8 cellular contexts compared by ENCODE assay signal in the genomic region with DNA sequence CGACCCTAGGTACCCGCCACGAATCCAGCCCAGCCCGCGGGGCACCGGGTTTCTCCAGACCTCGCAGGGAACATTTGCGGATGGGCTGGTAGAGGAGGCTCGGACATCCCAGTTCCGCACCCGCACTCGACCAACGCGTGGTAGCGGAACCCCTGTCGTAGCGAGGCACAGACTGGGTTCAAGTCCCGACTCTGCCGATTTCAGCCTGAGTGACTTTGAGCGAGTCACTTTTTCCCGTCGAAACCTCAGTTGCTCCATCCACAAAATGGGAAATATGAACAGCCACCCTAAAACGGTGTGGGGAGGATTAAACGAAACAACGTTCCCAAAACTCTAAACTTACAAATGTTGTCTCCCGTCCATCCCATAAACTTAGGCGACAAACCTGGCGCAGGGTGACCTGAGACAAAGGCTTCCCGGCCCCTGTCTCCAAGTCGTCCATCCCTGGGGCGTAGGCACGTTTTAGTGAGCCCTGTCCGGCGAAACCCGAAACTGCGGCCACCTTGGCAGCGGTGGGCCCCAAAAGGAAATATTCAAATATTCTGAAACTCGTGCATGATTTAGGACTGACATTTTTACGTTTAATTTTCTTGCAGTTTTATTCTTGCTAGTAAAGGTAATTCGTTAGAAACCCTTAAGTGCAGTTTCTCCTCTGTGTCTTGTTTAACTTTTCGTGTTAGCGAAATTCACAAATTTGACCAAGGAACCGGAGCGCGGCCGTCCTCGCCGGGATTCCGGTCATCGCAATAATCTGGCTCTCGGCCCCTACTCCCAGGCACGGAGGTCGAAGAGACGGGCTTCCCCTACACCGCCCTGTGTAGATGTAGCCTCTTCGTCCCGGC. TPM values are rescaled to one million over a fixed set of nuclear protein-coding genes. Genes with fewer than 3 reads are reported as not detected.
A peak's percentile ranks its signal among the peaks of the same experiment; 100 is the strongest.
DNase-seq lines count a peak whose midpoint lies in the region; ATAC-seq and TF ChIP-seq lines count a peak whose summit lies in the region.

No MANE protein-coding gene starts in this region.

- H3K9me3 Mint-ChIP-seq in dendritic cell treated with granulocyte-macrophage colony-stimulating factor and Interleukin-4, amounts not matched to agents 40 ng/mL and 50 ng/mL, for 4 days, result no peaks in the 10 kb centered on the region

- DNase-seq in DMS53 (lab: John Stamatoyannopoulos, UW) (peak; percentile 63), DMS53 treated with DMSO at 0.1 percent for 48 hours (lab: John Stamatoyannopoulos, UW; ENCODE audit: unreplicated experiment) (no peak), RWPE1 (ENCODE audit: low spot score) (no peak), upper lobe of left lung (peak; percentile 60 to 84), cortex of kidney (lab: John Stamatoyannopoulos, UW) (no peak), NCI-H446 treated with DMSO at 0.1 percent for 48 hours (lab: John Stamatoyannopoulos, UW) (no peak)

- POLR2A ChIA-PET in RWPE1 (lab: Yijun Ruan, JAX; ENCODE audit: low non-redundant PET), result interaction anchor here (0.6 to 0.8 kb wide), 2 partner anchors 19 to 27 kb away, joined by 3 to 4 read pairs; no protein-coding TSS in a partner anchor

- ATAC-seq in upper lobe of left lung (ENCODE audit: low FRiP score in 2 of 2), result no peak

- H3K27me3 ChIP-seq in mucosa of rectum (ENCODE audit: control insufficient read depth in 2 of 2, insufficient read depth in 2 of 2, low read length in 2 of 2) (no peaks in the 10 kb centered on the region), upper lobe of left lung (peaks cover 0 to 3% (median 0%) of the 10 kb centered on the region in 4 donors)

- H3K4me1 ChIP-seq in mucosa of rectum (ENCODE audit: control insufficient read depth in 2 of 2, insufficient read depth in 2 of 2, low read length in 2 of 2), result peaks cover 25 to 40% of the 10 kb centered on the region in 2 donors
- H3K4me1 ChIP-seq in upper lobe of left lung, result peaks cover 42 to 73% (median 57%) of the 10 kb centered on the region in 4 donors

- peaks cover 63% of the 10 kb centered on the region for H3K36me3 Mint-ChIP-seq in dendritic cell treated with granulocyte-macrophage colony-stimulating factor and Interleukin-4, amounts not matched to agents 40 ng/mL and 50 ng/mL, for 4 days (ENCODE audit: low read depth)

- peak overlapping the region; percentile 91 to 93 for H3K9ac ChIP-seq in mucosa of rectum (ENCODE audit: low read depth in 1 of 2, low read length in 2 of 2)

- peaks cover 51% of the 10 kb centered on the region for H3K4me1 Mint-ChIP-seq in dendritic cell treated with granulocyte-macrophage colony-stimulating factor and Interleukin-4, amounts not matched to agents 40 ng/mL and 50 ng/mL, for 4 days (ENCODE audit: low read depth)

- peak overlapping the region; percentile 100 for H3K27ac Mint-ChIP-seq in dendritic cell treated with granulocyte-macrophage colony-stimulating factor and Interleukin-4, amounts not matched to agents 40 ng/mL and 50 ng/mL, for 4 days

- TF ChIP-seq EP300 in upper lobe of left lung (IDR thresholded peaks at IDR 0.05), result no peak

- H3K9me3 ChIP-seq in mucosa of rectum (ENCODE audit: control insufficient read depth in 2 of 2, low read length in 2 of 2) (no peaks in the 10 kb centered on the region), upper lobe of left lung (no peaks in the 10 kb centered on the region)

- H3K27me3 Mint-ChIP-seq in dendritic cell treated with granulocyte-macrophage colony-stimulating factor and Interleukin-4, amounts not matched to agents 40 ng/mL and 50 ng/mL, for 4 days, result no peaks in the 10 kb centered on the region

- H3K36me3 ChIP-seq in mucosa of rectum (ENCODE audit: control insufficient read depth in 2 of 2, insufficient read depth in 2 of 2, low read length in 2 of 2) (peaks cover 4 to 7% of the 10 kb centered on the region in 2 donors), upper lobe of left lung (peaks cover 0 to 7% (median 1%) of the 10 kb centered on the region in 4 donors)

- H3K4me3 ChIP-seq in mucosa of rectum (ENCODE audit: low read length in 2 of 2) (peak overlapping the region; percentile 75 to 78), upper lobe of left lung (peak overlapping the region; percentile 78 to 97 (median 93))

- intact Hi-C loops in dendritic cell treated with granulocyte-macrophage colony-stimulating factor and Interleukin-4, amounts not matched to agents 40 ng/mL and 50 ng/mL, for 4 days (cut with micrococcal nuclease), result loop anchor here (1.0 kb wide), 2 partner anchors 27 to 28 kb away; a partner anchor contains a TSS

- TF ChIP-seq CTCF in RWPE1 (conservative IDR thresholded peaks at IDR 0.05; ENCODE audit: low read depth) (no peak), upper lobe of left lung (IDR thresholded peaks at IDR 0.05) (no peak)

- TF ChIP-seq POLR2A in upper lobe of left lung (IDR thresholded peaks at IDR 0.05), result no peak

- H3K4me3 Mint-ChIP-seq in dendritic cell treated with granulocyte-macrophage colony-stimulating factor and Interleukin-4, amounts not matched to agents 40 ng/mL and 50 ng/mL, for 4 days, result peak overlapping the region; percentile 97

- H3K27ac ChIP-seq in RWPE1, result peak overlapping the region; percentile 93
- peak overlapping the region; percentile 89 to 95 for H3K27ac ChIP-seq in mucosa of rectum (ENCODE audit: low read depth in 2 of 2, low read length in 2 of 2)
- peak overlapping the region; percentile 94 to 98 (median 96) for H3K27ac ChIP-seq in upper lobe of left lung

- 2 to 4% methylated on average over 42 to 55 of the region's 57 CpGs for WGBS in upper lobe of left lung, 2 donors

- CTCF ChIA-PET in RWPE1 (lab: Yijun Ruan, JAX), result interaction anchor here (0.7 kb wide), 1 partner anchor 28 kb away, joined by 3 read pairs; no protein-coding TSS in a partner anchor

RNA-seq across cellular contexts. Expression of a gene that starts 2.0 kb away (rescaled TPM):
- total RNA-seq in upper lobe of left lung, result 100 to 1,000 TPM in 4 of 6 donors, 10 to 100 TPM in 2; 69.2 to 305 (median 122) TPM

RNA-seq across cellular contexts. Expression of a gene that starts 27.0 kb away (rescaled TPM):
- 10 to 100 TPM in 4 of 6 donors, 1 to 10 TPM in 2; 6.3 to 49.7 (median 15.9) TPM for total RNA-seq in upper lobe of left lung

RNA-seq across cellular contexts. Expression of a gene that starts 28.4 kb away (rescaled TPM):
- total RNA-seq in upper lobe of left lung, result 1 to 10 TPM; 1.1 to 2.3 (median 1.8) TPM

RNA-seq across cellular contexts. Expression of a gene that starts 45.0 kb away (rescaled TPM):
- total RNA-seq in upper lobe of left lung, result 10 to 100 TPM; 14.6 to 51.7 (median 31.9) TPM

RNA-seq across cellular contexts. Expression of a gene that starts 49.4 kb away (rescaled TPM):
- total RNA-seq in upper lobe of left lung, result 100 to 1,000 TPM in 2 of 6 donors, 10 to 100 TPM in 4; 61.8 to 157 (median 79.2) TPM

Comparison
In these comparisons a context has a peak if more than half of its experiments do, and no peak if none do; other contexts are left out.
1. DNase-seq: peak in DMS53 (single experiment) and upper lobe of left lung (2 of 2); none in DMS53 treated with DMSO at 0.1 percent for 48 hours (single experiment), RWPE1 (single experiment), cortex of kidney (single experiment) and NCI-H446 treated with DMSO at 0.1 percent for 48 hours (single experiment).
2. Peak in every context shown above with its lines, with median percentiles within 50 percentile points of each other: H3K27ac ChIP-seq.